Comparison of ENCODE assay signal across 16 cellular contexts in genomic region chr11:101759771-101760450, GRCh38.
A peak's percentile ranks its signal among the peaks of the same experiment; 100 is the strongest.
DNase-seq lines count a peak whose midpoint lies in the region; ATAC-seq and TF ChIP-seq lines count a peak whose summit lies in the region.
"Had no signal": no experiment of that assay in that cellular context is flagged by ENCODE, and none has a peak within 500 bp of the region (broad histone marks: within the 10 kb centered on the region; RNA-seq: fewer than 3 reads in every experiment).

No MANE protein-coding gene starts in this region.

- no peak overlapping the region for H3K27ac ChIP-seq in HCT116 (ENCODE audit: low read depth, low read length)
- H3K27ac ChIP-seq: dorsolateral prefrontal cortex, suprapubic skin had no signal

- peaks cover 9 to 22% of the 10 kb centered on the region in 2 experiments for H3K4me1 ChIP-seq in HCT116 (ENCODE audit: control insufficient read depth in 1 of 2, insufficient read depth in 2 of 2, low read length in 2 of 2)
- H3K4me1 ChIP-seq: suprapubic skin had no signal

- POLR2A ChIA-PET in HCT116 (lab: Charles Lee), result interaction anchor here (2.9 kb wide), 1 partner anchor 10 kb away, joined by 8 read pairs; no protein-coding TSS in a partner anchor

- no peaks in the 10 kb centered on the region for H3K36me3 Mint-ChIP-seq in effector memory CD8-positive, alpha-beta T cell (ENCODE audit: insufficient read depth)
- H3K36me3 Mint-ChIP-seq: activated naive CD4-positive, alpha-beta T cell treated with anti-CD3 and anti-CD28 coated beads, Interleukin-2, amount 50 U/mL, for 72 hours had no signal

- peak; percentile 86 for ATAC-seq in HCT116
- peak; percentile 65 for ATAC-seq in SK-N-SH treated with all-trans-retinoic acid at 6 μM for 48 hours
- no peak for ATAC-seq in HG02870 (IDR thresholded peaks at IDR 0.05; ENCODE audit: unreplicated experiment)
- no peak for ATAC-seq in effector memory CD8-positive, alpha-beta T cell (replicated peaks)
- no peak for ATAC-seq in GM18519 (IDR thresholded peaks at IDR 0.05; ENCODE audit: low FRiP score, unreplicated experiment)
- ATAC-seq in GM19452 (IDR thresholded peaks at IDR 0.05; ENCODE audit: unreplicated experiment), result no peak
- ATAC-seq: activated naive CD4-positive, alpha-beta T cell treated with anti-CD3 and anti-CD28 coated beads, Interleukin-2, amount 50 U/mL, for 72 hours had no signal

- no peaks in the 10 kb centered on the region for H3K27me3 Mint-ChIP-seq in effector memory CD8-positive, alpha-beta T cell

- H3K27me3 ChIP-seq in HCT116 (ENCODE audit: insufficient read depth, low read length), result no peaks in the 10 kb centered on the region
- H3K27me3 ChIP-seq: suprapubic skin had no signal

- no peak overlapping the region; the same call in 1 of the 2 replicates for H3K4me2 ChIP-seq in HCT116 (ENCODE audit: low read length)

- H3K36me3 ChIP-seq in HCT116 (ENCODE audit: control insufficient read depth in 1 of 2, insufficient read depth in 2 of 2, low read length in 2 of 2), result no peaks in the 10 kb centered on the region
- H3K36me3 ChIP-seq: suprapubic skin had no signal

- BruUV-seq in HCT116 (replicated peaks; lab: Mats Ljungman, UMichigan), result no TSS peak

- RAD21 ChIA-PET in HCT116 (lab: Charles Lee; ENCODE audit: low non-redundant PET in 1 of 2, low total read pairs in 2 of 2, uncharacterized antibody in 2 of 2, unreplicated experiment in 2 of 2), result interaction anchor here (0.6 to 0.7 kb wide), 2 partner anchors 582 to 1313 kb away, joined by 3 read pairs; no protein-coding TSS in a partner anchor

- no peak overlapping the region for H3K27ac Mint-ChIP-seq in effector memory CD8-positive, alpha-beta T cell
- H3K27ac Mint-ChIP-seq: activated naive CD4-positive, alpha-beta T cell treated with anti-CD3 and anti-CD28 coated beads, Interleukin-2, amount 50 U/mL, for 72 hours had no signal

- TF ChIP-seq RAD21 in HCT116 (IDR thresholded peaks at IDR 0.05; ENCODE audit: low read depth), result peak; percentile 63

- no peaks in the 10 kb centered on the region for H4K20me1 ChIP-seq in HCT116 (ENCODE audit: insufficient read depth)

- TF ChIP-seq CTCF in AG10803 (conservative IDR thresholded peaks at IDR 0.05; ENCODE audit: low read length) (peak; percentile 33; the same call in 1 of the 2 replicates), HCT116 (IDR thresholded peaks at IDR 0.05 in 2 of 3, conservative IDR thresholded peaks at IDR 0.05 in 1 of 3; ENCODE audit: borderline replicate concordance in 1 of 3, insufficient read depth in 1 of 3, low read depth in 2 of 3, low read length in 2 of 3) (peak; percentile 41 to 61 (median 54); a peak in 5 of 6 replicates), fibroblast of pulmonary artery (IDR thresholded peaks at IDR 0.05; ENCODE audit: low read length, missing control alignments) (peak; percentile 23)

- no peak overlapping the region for H3K9ac ChIP-seq in HCT116 (ENCODE audit: low read length)

- peak overlapping the region; percentile 99 for H2AFZ ChIP-seq in HCT116 (ENCODE audit: low read depth, low read length, poor library complexity, severe bottlenecking)

- DNase-seq in AG10803 (ENCODE audit: low read depth), result no peak
- peak; percentile 40 for DNase-seq in HCT116 (ENCODE audit: low read depth, low spot score)
- peak; percentile 7 for DNase-seq in fibroblast of pulmonary artery (ENCODE audit: low read depth)
- no peak for DNase-seq in effector memory CD8-positive, alpha-beta T cell
- DNase-seq: activated CD8-positive, alpha-beta memory T cell treated with anti-CD3 and anti-CD28 coated beads for 24 hours; DMS 273 treated with DMSO at 0.1 percent for 48 hours; dorsolateral prefrontal cortex; head of caudate nucleus; NCI-H1694 treated with DMSO at 0.1 percent for 48 hours; T1000 had no signal

- H3K9me2 ChIP-seq in HCT116 (ENCODE audit: insufficient read depth), result no peaks in the 10 kb centered on the region

- no peaks in the 10 kb centered on the region for H3K79me2 ChIP-seq in HCT116 (ENCODE audit: insufficient read depth, low read length)

- intact Hi-C loops in HCT116 (cut with micrococcal nuclease), result loop anchor here (5.0 kb wide), 2 partner anchors 87 to 247 kb away; no protein-coding TSS in a partner anchor

- CTCF ChIA-PET in HCT116 (lab: Charles Lee), result interaction anchor here (0.6 to 2.8 kb wide), 15 partner anchors 11 to 906 kb away, joined by 3 to 22 read pairs (median 5); no protein-coding TSS in a partner anchor

- H3K4me3 ChIP-seq in AG10803 (ENCODE audit: low read length), result no peak overlapping the region
- H3K4me3 ChIP-seq in HCT116 (replicated peaks in 1 of 2; ENCODE audit: low read depth in 1 of 2, low read length in 2 of 2), result no peak overlapping the region
- no peak overlapping the region for H3K4me3 ChIP-seq in fibroblast of pulmonary artery (replicated peaks; ENCODE audit: low read depth, low read length)
- H3K4me3 ChIP-seq: dorsolateral prefrontal cortex, suprapubic skin had no signal

- TF ChIP-seq POLR2A in HCT116 (IDR thresholded peaks at IDR 0.05; ENCODE audit: borderline replicate concordance, extremely low read depth, insufficient read depth, insufficient read length), result no peak

- no peaks in the 10 kb centered on the region for H3K9me3 Mint-ChIP-seq in effector memory CD8-positive, alpha-beta T cell

- no peaks in the 10 kb centered on the region for H3K9me3 ChIP-seq in HCT116 (ENCODE audit: control insufficient read depth in 1 of 2, insufficient read depth in 1 of 2, low read depth in 1 of 2, low read length in 2 of 2)
- H3K9me3 ChIP-seq: suprapubic skin had no signal

- H3K4me3 Mint-ChIP-seq in effector memory CD8-positive, alpha-beta T cell, result no peak overlapping the region

- no peaks in the 10 kb centered on the region for H3K4me1 Mint-ChIP-seq in effector memory CD8-positive, alpha-beta T cell (ENCODE audit: low read depth in 2 of 2)

TF ChIP-seq in HCT116, 20 proteins besides CTCF, POLR2A, EP300 and RAD21:
- no peak for TF ChIP-seq SP1 (IDR thresholded peaks at IDR 0.05; ENCODE audit: low read depth)
- no peak for TF ChIP-seq ZFX (IDR thresholded peaks at IDR 0.05)
- TF ChIP-seq ZBTB33 (IDR thresholded peaks at IDR 0.05; ENCODE audit: extremely low read depth, insufficient replicate concordance, low read length), result no peak
- no peak for TF ChIP-seq TCF7L2 (IDR thresholded peaks at IDR 0.05; ENCODE audit: borderline replicate concordance, extremely low read depth, insufficient read depth, insufficient read length)
- TF ChIP-seq CBX3 (IDR thresholded peaks at IDR 0.05; ENCODE audit: low read depth), result 0 out of 2 replicates have a peak, but pooled peaks have one; percentile 16
- TF ChIP-seq SIN3A (IDR thresholded peaks at IDR 0.05; ENCODE audit: low read depth), result no peak
- peak; percentile 70 for TF ChIP-seq CEBPB (IDR thresholded peaks at IDR 0.05; ENCODE audit: low read depth)

TF ChIP-seq in SK-N-SH treated with all-trans-retinoic acid at 6 μM for 48 hours, 23 proteins besides CTCF, POLR2A, EP300 and RAD21 (continues in another document):
- TF ChIP-seq GLIS3 (CRISPR knock-in tag; IDR thresholded peaks at IDR 0.05), result no peak
- TF ChIP-seq, protein P1, sequence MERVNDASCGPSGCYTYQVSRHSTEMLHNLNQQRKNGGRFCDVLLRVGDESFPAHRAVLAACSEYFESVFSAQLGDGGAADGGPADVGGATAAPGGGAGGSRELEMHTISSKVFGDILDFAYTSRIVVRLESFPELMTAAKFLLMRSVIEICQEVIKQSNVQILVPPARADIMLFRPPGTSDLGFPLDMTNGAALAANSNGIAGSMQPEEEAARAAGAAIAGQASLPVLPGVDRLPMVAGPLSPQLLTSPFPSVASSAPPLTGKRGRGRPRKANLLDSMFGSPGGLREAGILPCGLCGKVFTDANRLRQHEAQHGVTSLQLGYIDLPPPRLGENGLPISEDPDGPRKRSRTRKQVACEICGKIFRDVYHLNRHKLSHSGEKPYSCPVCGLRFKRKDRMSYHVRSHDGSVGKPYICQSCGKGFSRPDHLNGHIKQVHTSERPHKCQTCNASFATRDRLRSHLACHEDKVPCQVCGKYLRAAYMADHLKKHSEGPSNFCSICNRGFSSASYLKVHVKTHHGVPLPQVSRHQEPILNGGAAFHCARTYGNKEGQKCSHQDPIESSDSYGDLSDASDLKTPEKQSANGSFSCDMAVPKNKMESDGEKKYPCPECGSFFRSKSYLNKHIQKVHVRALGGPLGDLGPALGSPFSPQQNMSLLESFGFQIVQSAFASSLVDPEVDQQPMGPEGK (CRISPR knock-in tag; IDR thresholded peaks at IDR 0.05; ENCODE audit: borderline replicate concordance), result no peak
- no peak for TF ChIP-seq ZFP30 (CRISPR knock-in tag; IDR thresholded peaks at IDR 0.05)
- TF ChIP-seq ZNF8 (CRISPR knock-in tag; IDR thresholded peaks at IDR 0.05), result no peak
- TF ChIP-seq ZNF565 (CRISPR knock-in tag; conservative IDR thresholded peaks at IDR 0.05; ENCODE audit: low read depth), result no peak
- TF ChIP-seq RARB (CRISPR knock-in tag; IDR thresholded peaks at IDR 0.05), result no peak
- no peak for TF ChIP-seq ISL1 (CRISPR knock-in tag; IDR thresholded peaks at IDR 0.05)
- no peak for TF ChIP-seq BACH2 (CRISPR knock-in tag; IDR thresholded peaks at IDR 0.05; ENCODE audit: borderline replicate concordance)
- TF ChIP-seq ARNTL (CRISPR knock-in tag; IDR thresholded peaks at IDR 0.05; ENCODE audit: borderline replicate concordance, low read depth), result no peak
- TF ChIP-seq CREB5 (CRISPR knock-in tag; IDR thresholded peaks at IDR 0.05; ENCODE audit: low read depth), result no peak
- no peak for TF ChIP-seq TOX (CRISPR knock-in tag; IDR thresholded peaks at IDR 0.05; ENCODE audit: borderline replicate concordance)
- TF ChIP-seq PPARA (CRISPR knock-in tag; IDR thresholded peaks at IDR 0.05; ENCODE audit: borderline replicate concordance), result no peak

Comparison
In these comparisons a context has a peak if more than half of its experiments do, and no peak if none do; other contexts are left out.
1. DNase-seq: peak in HCT116 (single experiment) and fibroblast of pulmonary artery (single experiment); none in AG10803 (single experiment) and effector memory CD8-positive, alpha-beta T cell (0 of 3).
2. ATAC-seq: peak in HCT116 (single experiment) and SK-N-SH treated with all-trans-retinoic acid at 6 μM for 48 hours (single experiment); none in HG02870 (single experiment), effector memory CD8-positive, alpha-beta T cell (single experiment), GM18519 (single experiment) and GM19452 (single experiment).
3. Peak in every context shown above with its lines, with median percentiles within 50 percentile points of each other: CTCF ChIP-seq.